ENCODE assay signal across 16 cellular contexts in the genomic region with DNA sequence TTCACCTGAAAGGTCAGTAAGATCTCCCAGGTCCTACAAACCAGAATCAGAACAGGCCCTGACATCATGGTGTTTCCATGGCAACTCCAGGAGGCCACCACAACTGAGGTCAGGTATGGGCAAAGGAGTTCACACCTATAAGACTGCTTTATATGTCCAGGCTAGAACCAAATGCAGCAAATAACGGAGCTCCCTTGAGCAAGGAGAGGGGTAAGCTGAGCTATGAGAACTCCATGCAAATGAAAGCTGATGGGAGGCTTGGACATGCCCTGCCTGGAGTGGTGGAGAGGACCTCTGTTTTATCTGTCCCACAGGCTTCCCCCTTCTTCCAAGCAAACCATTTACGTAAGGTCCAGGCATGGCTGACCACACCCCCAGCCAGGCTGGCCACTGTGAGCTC.
"Had no signal": no experiment of that assay in that cellular context is flagged by ENCODE, and none has a peak within 500 bp of the region (broad histone marks: within the 10 kb centered on the region; RNA-seq: fewer than 3 reads in every experiment).

No MANE protein-coding gene starts in this region.

- H2AFZ ChIP-seq: parathyroid adenoma had no signal

- H3K9ac ChIP-seq: parathyroid adenoma had no signal

- H3K27me3 ChIP-seq: dorsolateral prefrontal cortex, neutrophil, right atrium auricular region, sigmoid colon, upper lobe of right lung, uterus had no signal

- H3K9me3 ChIP-seq: mucosa of descending colon, neutrophil, right atrium auricular region, sigmoid colon, transverse colon, upper lobe of right lung, uterus had no signal

- H3K4me3 ChIP-seq: dorsolateral prefrontal cortex, lung, mucosa of descending colon, right atrium auricular region, sigmoid colon, transverse colon, upper lobe of right lung, uterus had no signal

- DNase-seq: effector CD4-positive, alpha-beta T cell; mucosa of descending colon; naive B cell; sigmoid colon; stimulated activated CD4-positive, alpha-beta T cell treated with anti-CD3 and anti-CD28 coated beads, Interleukin-2, amount 100 ng/mL, for 24 hours; stimulated activated naive B cell treated with anti-CD40 and anti-IgM and Interleukin-4, amounts not matched to agents 10 μg/mL and 1 μg/mL and 100 μg/mL, for 72 hours; transverse colon; upper lobe of right lung; uterus had no signal

- H3K36me3 ChIP-seq: neutrophil, right atrium auricular region, sigmoid colon, transverse colon, upper lobe of right lung, uterus had no signal

- H3K27ac ChIP-seq: neutrophil, parathyroid adenoma, right atrium auricular region, sigmoid colon, transverse colon, upper lobe of right lung, uterus had no signal

- H3K4me1 ChIP-seq: upper lobe of right lung, uterus had no signal

- ATAC-seq: left lobe of liver; mucosa of descending colon; natural killer cell treated with Interleukin-12 subunit alpha and Interleukin-12 subunit beta and Interleukin-15 and Interleukin-18, amount 100 ng/mL, for 72 hours; stimulated activated naive B cell treated with anti-CD40 and anti-IgM and Interleukin-4, amounts not matched to agents 10 μg/mL and 1 μg/mL and 100 μg/mL, for 72 hours; upper lobe of right lung had no signal
